Comparison of ENCODE assay signal across 35 cellular contexts in genomic region chr16:13223666-13224065, GRCh38.
"Had no signal": no experiment of that assay in that cellular context is flagged by ENCODE, and none has a peak within 500 bp of the region (broad histone marks: within the 10 kb centered on the region; RNA-seq: fewer than 3 reads in every experiment).

No MANE protein-coding gene starts in this region.

- H3K27ac ChIP-seq: KMS-11 had no signal

- H3K27me3 ChIP-seq: MG63 had no signal

- H3K4me2 ChIP-seq: KMS-11 had no signal

- DNase-seq: Karpas-422, Kasumi-1, KG1, MG63, MM.1S, MV-4-11, NCI-H1048, NCI-H1092, NCI-H1092 treated with DMSO at 0.1 percent for 48 hours, NCI-H1105, NCI-H1105 treated with DMSO at 0.1 percent for 48 hours, NCI-H1417, NCI-H1417 treated with DMSO at 0.1 percent for 48 hours, NCI-H1436, NCI-H1436 treated with DMSO at 0.1 percent for 48 hours, NCI-H146, NCI-H1694, NCI-H1694 treated with DMSO at 0.1 percent for 48 hours, NCI-H187, NCI-H187 treated with DMSO at 0.1 percent for 48 hours, NCI-H1930, NCI-H2029, NCI-H2029 treated with DMSO at 0.1 percent for 48 hours, NCI-H2081, NCI-H2081 treated with DMSO at 0.1 percent for 48 hours, NCI-H2107, NCI-H2171, NCI-H2171 treated with DMSO at 0.1 percent for 48 hours, NCI-H2227 treated with DMSO at 0.1 percent for 48 hours, NCI-H226, NCI-H345, NCI-H446, NCI-H446 treated with DMSO at 0.1 percent for 48 hours, NCI-H510A had no signal

- H3K36me3 ChIP-seq: MG63 had no signal

- H3K9me3 ChIP-seq: MG63 had no signal

- H3K4me3 ChIP-seq: MG63 had no signal

- H3K9ac ChIP-seq: KMS-11 had no signal
